Comparison of ENCODE assay signal across 9 cellular contexts in the genomic region with DNA sequence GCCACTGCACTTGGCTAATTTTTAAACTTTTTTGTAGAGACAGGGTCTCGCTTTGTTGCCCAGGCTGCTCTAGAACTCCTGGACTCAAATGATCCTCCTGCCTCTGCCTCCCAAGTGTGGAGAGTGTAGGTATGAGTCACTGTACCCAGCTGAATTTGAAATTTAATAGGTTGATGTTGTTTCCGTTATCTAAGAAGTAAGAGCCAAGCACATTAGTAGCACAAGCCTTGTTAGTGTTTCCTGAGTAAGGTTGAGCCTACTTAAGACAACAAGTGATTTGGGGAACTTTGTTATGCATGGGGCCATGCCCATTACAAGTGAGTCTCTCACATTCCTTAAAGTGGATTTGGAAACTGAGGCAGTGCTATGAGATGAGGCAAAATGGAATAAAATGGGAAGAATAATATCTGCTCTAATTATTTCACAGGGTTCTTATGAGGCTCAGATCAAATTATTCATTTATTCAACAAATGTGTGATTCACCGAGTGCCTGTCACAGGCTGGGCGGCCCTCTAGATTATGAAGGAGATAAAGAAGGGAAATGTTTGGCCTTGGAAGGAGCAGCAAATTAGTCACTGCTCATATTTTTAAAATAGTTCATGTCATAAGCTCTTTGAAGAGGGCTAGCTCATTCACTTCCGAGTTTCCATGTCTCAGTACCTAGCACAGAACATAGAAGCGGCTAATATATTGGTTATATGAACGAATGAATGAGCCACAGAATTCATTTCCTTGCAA.
DNase-seq lines count a peak whose midpoint lies in the region; ATAC-seq and TF ChIP-seq lines count a peak whose summit lies in the region.
"Had no signal": no experiment of that assay in that cellular context is flagged by ENCODE, and none has a peak within 500 bp of the region (broad histone marks: within the 10 kb centered on the region; RNA-seq: fewer than 3 reads in every experiment).

No MANE protein-coding gene starts in this region.

- H3K4me3 ChIP-seq in CD4-positive, alpha-beta memory T cell (ENCODE audit: low read length in 2 of 2), result no peak overlapping the region
- H3K4me3 ChIP-seq in MG63 (no peak overlapping the region), osteoblast (ENCODE audit: insufficient read depth, low read length) (no peak overlapping the region)

- no peak for TF ChIP-seq CTCF in MCF 10A (IDR thresholded peaks at IDR 0.05; ENCODE audit: unreplicated experiment)
- no peak for TF ChIP-seq CTCF in osteoblast (IDR thresholded peaks at IDR 0.05; ENCODE audit: extremely low read depth, low read depth, low read length)

- H3K36me3 ChIP-seq in CD4-positive, alpha-beta memory T cell (ENCODE audit: insufficient read depth, low read length), result no peaks in the 10 kb centered on the region
- H3K36me3 ChIP-seq in MG63 (no peaks in the 10 kb centered on the region), osteoblast (ENCODE audit: insufficient read depth, low read length) (no peaks in the 10 kb centered on the region)

- no peaks in the 10 kb centered on the region for H3K9me3 Mint-ChIP-seq in CD4-positive, alpha-beta memory T cell
- H3K9me3 Mint-ChIP-seq in MCF 10A (ENCODE audit: unreplicated experiment), result no peaks in the 10 kb centered on the region

- H3K27me3 Mint-ChIP-seq in CD4-positive, alpha-beta memory T cell, result no peaks in the 10 kb centered on the region
- H3K27me3 Mint-ChIP-seq in MCF 10A (ENCODE audit: insufficient read depth, unreplicated experiment), result no peaks in the 10 kb centered on the region

- peak overlapping the region; percentile 56 for H3K4me2 ChIP-seq in osteoblast (ENCODE audit: insufficient read depth, low read length)

- peaks cover 50% of the 10 kb centered on the region for H3K4me1 ChIP-seq in CD4-positive, alpha-beta memory T cell (ENCODE audit: insufficient read depth, low read length)
- peaks cover 15% of the 10 kb centered on the region for H3K4me1 ChIP-seq in osteoblast (ENCODE audit: insufficient read depth, low read length)

- peak overlapping the region; percentile 79 to 97 (median 95) for H3K27ac Mint-ChIP-seq in CD4-positive, alpha-beta memory T cell
- H3K27ac Mint-ChIP-seq in MCF 10A (ENCODE audit: low read depth, unreplicated experiment), result no peak overlapping the region

- no peak for ATAC-seq in GM21423 (IDR thresholded peaks at IDR 0.05; ENCODE audit: unreplicated experiment)

- H3K4me1 Mint-ChIP-seq in CD4-positive, alpha-beta memory T cell, result peaks cover 36 to 58% (median 50%) of the 10 kb centered on the region in 4 donors
- H3K4me1 Mint-ChIP-seq in MCF 10A (ENCODE audit: insufficient read depth, unreplicated experiment), result no peaks in the 10 kb centered on the region

- no peaks in the 10 kb centered on the region for H3K27me3 ChIP-seq in CD4-positive, alpha-beta memory T cell (ENCODE audit: insufficient read depth, low read length)
- H3K27me3 ChIP-seq in MG63, result no peaks in the 10 kb centered on the region
- H3K27me3 ChIP-seq in osteoblast (ENCODE audit: insufficient read depth, low read length), result peaks cover 8% of the 10 kb centered on the region

- CTCF ChIA-PET in CD4-positive, alpha-beta memory T cell (lab: Charles Lee; ENCODE audit: partially characterized antibody), result interaction anchor here (1.1 to 4.1 kb wide), 4 partner anchors 28 to 220 kb away, joined by 3 to 22 read pairs (median 4); no protein-coding TSS in a partner anchor
- CTCF ChIA-PET in MCF 10A (lab: Yijun Ruan, JAX), result no interaction called here

- peak in 2 of 5 donors; percentile 15 to 53 for DNase-seq in CD4-positive, alpha-beta memory T cell
- DNase-seq in MG63, result peak; percentile 68
- peak; percentile 33 for DNase-seq in MCF 10A (ENCODE audit: unreplicated experiment)
- no peak for DNase-seq in osteoblast (ENCODE audit: insufficient read length, low spot score, missing footprints)
- DNase-seq in SW 1271 (lab: John Stamatoyannopoulos, UW), result no peak
- DNase-seq in DMS 273 treated with DMSO at 0.1 percent for 48 hours (lab: John Stamatoyannopoulos, UW), result no peak
- DNase-seq in NOMO-1 (lab: John Stamatoyannopoulos, UW; ENCODE audit: unreplicated experiment in 2 of 2), result no peak
- DNase-seq: NCI-H69 had no signal

- no peaks in the 10 kb centered on the region for H3K9me3 ChIP-seq in CD4-positive, alpha-beta memory T cell (ENCODE audit: control insufficient read depth in 1 of 2, low read length in 2 of 2)
- H3K9me3 ChIP-seq in MG63 (no peaks in the 10 kb centered on the region), osteoblast (ENCODE audit: low read depth, low read length) (no peaks in the 10 kb centered on the region)

- no peaks in the 10 kb centered on the region for H3K36me3 Mint-ChIP-seq in CD4-positive, alpha-beta memory T cell
- H3K36me3 Mint-ChIP-seq in MCF 10A (ENCODE audit: insufficient read depth, unreplicated experiment), result no peaks in the 10 kb centered on the region

- intact Hi-C loops in CD4-positive, alpha-beta memory T cell (cut with micrococcal nuclease), result loop anchor here (1.0 to 2.0 kb wide), 3 partner anchors 29 to 219 kb away; no protein-coding TSS in a partner anchor
- intact Hi-C loops in MCF 10A (cut with micrococcal nuclease), result no loop called here

- BruUV-seq in MCF 10A (replicated peaks; lab: Mats Ljungman, UMichigan), result no TSS peak

- POLR2A ChIA-PET in CD4-positive, alpha-beta memory T cell (lab: Charles Lee; ENCODE audit: partially characterized antibody), result interaction anchor here (1.2 to 3.4 kb wide), 6 partner anchors 28 to 163 kb away, joined by 3 to 21 read pairs (median 5); no protein-coding TSS in a partner anchor
- POLR2A ChIA-PET in MCF 10A (lab: Yijun Ruan, JAX), result interaction anchor here (1.0 to 1.2 kb wide), 3 partner anchors 10 to 72 kb away, joined by 3 to 9 read pairs (median 4); no protein-coding TSS in a partner anchor

- no peak overlapping the region for H2AFZ ChIP-seq in osteoblast (ENCODE audit: low read length)

- H3K27ac ChIP-seq in CD4-positive, alpha-beta memory T cell (ENCODE audit: low read depth, low read length), result no peak overlapping the region
- peak overlapping the region; percentile 52 for H3K27ac ChIP-seq in osteoblast (ENCODE audit: low read depth, low read length)

- H3K4me3 Mint-ChIP-seq in CD4-positive, alpha-beta memory T cell, result peak overlapping the region in 5 of 8 donors; percentile 30 to 89 (median 67)
- H3K4me3 Mint-ChIP-seq in MCF 10A (ENCODE audit: unreplicated experiment), result no peak overlapping the region

- no peaks in the 10 kb centered on the region for H3K79me2 ChIP-seq in osteoblast (ENCODE audit: insufficient read depth, low read length)

- H4K20me1 ChIP-seq in osteoblast (ENCODE audit: insufficient read depth, low read length), result no peaks in the 10 kb centered on the region

Comparison
In these comparisons a context has a peak if more than half of its experiments do, and no peak if none do; other contexts are left out.
1. DNase-seq: peak in MG63 (single experiment) and MCF 10A (single experiment); none in osteoblast (single experiment), SW 1271 (0 of 2), DMS 273 treated with DMSO at 0.1 percent for 48 hours (single experiment) and NOMO-1 (0 of 2).